ENCODE assay signal across 9 cellular contexts in the genomic region with DNA sequence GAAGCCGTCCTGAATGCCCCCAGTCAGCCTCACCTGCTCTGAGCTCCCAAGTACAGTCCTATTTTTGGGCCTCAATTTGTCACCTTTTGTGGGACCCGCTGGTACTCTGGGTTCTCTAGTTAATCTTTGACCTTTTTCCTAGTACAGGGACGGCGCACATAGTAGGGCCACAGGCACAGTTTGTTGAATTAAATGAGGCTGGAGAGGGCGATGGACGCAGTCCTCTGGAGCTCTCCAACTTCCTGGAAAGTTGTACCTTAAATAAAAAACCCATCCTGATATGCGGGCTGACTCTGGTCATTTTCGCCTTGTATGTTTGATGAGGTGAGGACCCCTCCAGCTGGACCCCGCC. TPM values are rescaled to one million over a fixed set of nuclear protein-coding genes. Genes with fewer than 3 reads are reported as not detected.
DNase-seq lines count a peak whose midpoint lies in the region; ATAC-seq and TF ChIP-seq lines count a peak whose summit lies in the region.
"Had no signal": no experiment of that assay in that cellular context is flagged by ENCODE, and none has a peak within 500 bp of the region (broad histone marks: within the 10 kb centered on the region; RNA-seq: fewer than 3 reads in every experiment).

No MANE protein-coding gene starts in this region.

- H3K27me3 Mint-ChIP-seq in GM23338 (ENCODE audit: insufficient read depth, low read depth, poor library complexity) (peaks cover 68% of the 10 kb centered on the region), T-cell (peaks cover 9 to 31% of the 10 kb centered on the region in 2 donors)

- H3K9me3 ChIP-seq in iPS-20b (ENCODE audit: insufficient read depth, low read depth, low read length), result no peaks in the 10 kb centered on the region
- H3K9me3 ChIP-seq: adrenal gland had no signal

- no peaks in the 10 kb centered on the region for H4K20me1 ChIP-seq in GM23338 (replicated peaks; ENCODE audit: insufficient read depth)

- H3K4me1 Mint-ChIP-seq in GM23338 (peaks cover 36% of the 10 kb centered on the region), T-cell (peaks cover 10 to 23% (median 18%) of the 10 kb centered on the region in 3 donors)
- peaks cover 22% of the 10 kb centered on the region for H3K4me1 Mint-ChIP-seq in stimulated activated effector memory CD8-positive, alpha-beta T cell treated with anti-CD3 and anti-CD28 coated beads, Interleukin-12 subunit alpha, Interleukin-12 subunit beta, amount 100 ng/mL, for 72 hours

- POLR2A ChIA-PET in T-cell (lab: Charles Lee), result no interaction called here

- H3K9me2 ChIP-seq in GM23338 (ENCODE audit: insufficient read depth), result no peaks in the 10 kb centered on the region

- H3K27ac ChIP-seq in GM23338 (ENCODE audit: low read depth), result no peak overlapping the region
- H3K27ac ChIP-seq in iPS-20b (ENCODE audit: low read length), result no peak overlapping the region
- H3K27ac ChIP-seq: adrenal gland had no signal

- peak overlapping the region; percentile 71 for H3K4me3 ChIP-seq in GM23338
- H3K4me3 ChIP-seq in iPS-20b (ENCODE audit: low read length), result peak overlapping the region; percentile 38; the same call in 1 of the 2 replicates

- H3K9me3 Mint-ChIP-seq in GM23338 (peaks cover 3% of the 10 kb centered on the region; the same call in 1 of the 3 replicates), T-cell (no peaks in the 10 kb centered on the region)
- H3K9me3 Mint-ChIP-seq in stimulated activated effector memory CD8-positive, alpha-beta T cell treated with anti-CD3 and anti-CD28 coated beads, Interleukin-12 subunit alpha, Interleukin-12 subunit beta, amount 100 ng/mL, for 72 hours, result no peaks in the 10 kb centered on the region

- H3K4me1 ChIP-seq in GM23338 (ENCODE audit: insufficient read depth), result peaks cover 36% of the 10 kb centered on the region
- peaks cover 12% of the 10 kb centered on the region; the same call in 1 of the 2 replicates for H3K4me1 ChIP-seq in iPS-20b (ENCODE audit: insufficient read depth, low read length)

- DNase-seq in GM23338 (ENCODE audit: low spot score), result no peak
- DNase-seq in T-cell, result no peak
- DNase-seq in stimulated activated effector memory CD8-positive, alpha-beta T cell treated with anti-CD3 and anti-CD28 coated beads, Interleukin-12 subunit alpha, Interleukin-12 subunit beta, amount 100 ng/mL, for 72 hours (ENCODE audit: low spot score in 2 of 2), result no peak
- DNase-seq in cerebellar cortex (ENCODE audit: low spot score), result no peak
- DNase-seq in D341Med (ENCODE audit: low spot score), result no peak
- no peak for DNase-seq in NCI-H526 (lab: John Stamatoyannopoulos, UW)

- H3F3A ChIP-seq in GM23338 (replicated peaks; ENCODE audit: low read depth), result peaks cover 9% of the 10 kb centered on the region; the same call in 1 of the 2 replicates

- H3K27ac Mint-ChIP-seq in GM23338, result no peak overlapping the region
- no peak overlapping the region for H3K27ac Mint-ChIP-seq in T-cell
- H3K27ac Mint-ChIP-seq in stimulated activated effector memory CD8-positive, alpha-beta T cell treated with anti-CD3 and anti-CD28 coated beads, Interleukin-12 subunit alpha, Interleukin-12 subunit beta, amount 100 ng/mL, for 72 hours, result no peak overlapping the region

- no peak for ATAC-seq in GM23338
- no peak for ATAC-seq in T-cell (replicated peaks in 1 of 4)
- no peak for ATAC-seq in stimulated activated effector memory CD8-positive, alpha-beta T cell treated with anti-CD3 and anti-CD28 coated beads, Interleukin-12 subunit alpha, Interleukin-12 subunit beta, amount 100 ng/mL, for 72 hours

- H3K36me3 ChIP-seq in GM23338 (ENCODE audit: insufficient read depth), result no peaks in the 10 kb centered on the region
- no peaks in the 10 kb centered on the region for H3K36me3 ChIP-seq in iPS-20b (ENCODE audit: insufficient read depth, low read depth, low read length)
- H3K36me3 ChIP-seq: adrenal gland had no signal

- H3K9ac ChIP-seq in iPS-20b (ENCODE audit: low read depth, low read length), result no peak overlapping the region

- CTCF ChIA-PET in T-cell (lab: Charles Lee), result no interaction called here

- no peak for TF ChIP-seq CTCF in GM23338 (conservative IDR thresholded peaks at IDR 0.05; ENCODE audit: low read depth in 2 of 2)

- H2AFZ ChIP-seq in GM23338, result peak overlapping the region; percentile 88; the same call in 1 of the 2 replicates

- H3K36me3 Mint-ChIP-seq in GM23338 (ENCODE audit: low read depth) (no peaks in the 10 kb centered on the region), T-cell (no peaks in the 10 kb centered on the region)
- H3K36me3 Mint-ChIP-seq in stimulated activated effector memory CD8-positive, alpha-beta T cell treated with anti-CD3 and anti-CD28 coated beads, Interleukin-12 subunit alpha, Interleukin-12 subunit beta, amount 100 ng/mL, for 72 hours, result no peaks in the 10 kb centered on the region

- H3K79me2 ChIP-seq in GM23338 (replicated peaks; ENCODE audit: insufficient read depth), result no peaks in the 10 kb centered on the region

- H3K4me3 Mint-ChIP-seq in GM23338 (peak overlapping the region; percentile 57), T-cell (peak overlapping the region; percentile 21 to 70 (median 29))
- H3K4me3 Mint-ChIP-seq in stimulated activated effector memory CD8-positive, alpha-beta T cell treated with anti-CD3 and anti-CD28 coated beads, Interleukin-12 subunit alpha, Interleukin-12 subunit beta, amount 100 ng/mL, for 72 hours, result peak overlapping the region; percentile 51

- peak overlapping the region; percentile 90 for H3K4me2 ChIP-seq in GM23338

- H3K27me3 ChIP-seq in GM23338 (ENCODE audit: insufficient read depth) (peaks cover 80% of the 10 kb centered on the region), iPS-20b (ENCODE audit: insufficient read depth, low read length) (peaks cover 89% of the 10 kb centered on the region)
- H3K27me3 ChIP-seq: adrenal gland had no signal

TF ChIP-seq in GM23338, 12 proteins besides CTCF, POLR2A, EP300 and RAD21 (continues in another document):
- TF ChIP-seq ZNF331 (CRISPR knock-in tag; IDR thresholded peaks at IDR 0.05; ENCODE audit: low read depth) (no peak), ZNF114 (CRISPR knock-in tag; IDR thresholded peaks at IDR 0.05) (no peak), NANOG (IDR thresholded peaks at IDR 0.05; ENCODE audit: borderline replicate concordance) (no peak), EZH2phosphoT487 (IDR thresholded peaks at IDR 0.05; ENCODE audit: unreplicated experiment) (no peak)
- TF ChIP-seq, protein P1, sequence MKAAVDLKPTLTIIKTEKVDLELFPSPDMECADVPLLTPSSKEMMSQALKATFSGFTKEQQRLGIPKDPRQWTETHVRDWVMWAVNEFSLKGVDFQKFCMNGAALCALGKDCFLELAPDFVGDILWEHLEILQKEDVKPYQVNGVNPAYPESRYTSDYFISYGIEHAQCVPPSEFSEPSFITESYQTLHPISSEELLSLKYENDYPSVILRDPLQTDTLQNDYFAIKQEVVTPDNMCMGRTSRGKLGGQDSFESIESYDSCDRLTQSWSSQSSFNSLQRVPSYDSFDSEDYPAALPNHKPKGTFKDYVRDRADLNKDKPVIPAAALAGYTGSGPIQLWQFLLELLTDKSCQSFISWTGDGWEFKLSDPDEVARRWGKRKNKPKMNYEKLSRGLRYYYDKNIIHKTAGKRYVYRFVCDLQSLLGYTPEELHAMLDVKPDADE (IDR thresholded peaks at IDR 0.05), result no peak
- TF ChIP-seq, protein P2, sequence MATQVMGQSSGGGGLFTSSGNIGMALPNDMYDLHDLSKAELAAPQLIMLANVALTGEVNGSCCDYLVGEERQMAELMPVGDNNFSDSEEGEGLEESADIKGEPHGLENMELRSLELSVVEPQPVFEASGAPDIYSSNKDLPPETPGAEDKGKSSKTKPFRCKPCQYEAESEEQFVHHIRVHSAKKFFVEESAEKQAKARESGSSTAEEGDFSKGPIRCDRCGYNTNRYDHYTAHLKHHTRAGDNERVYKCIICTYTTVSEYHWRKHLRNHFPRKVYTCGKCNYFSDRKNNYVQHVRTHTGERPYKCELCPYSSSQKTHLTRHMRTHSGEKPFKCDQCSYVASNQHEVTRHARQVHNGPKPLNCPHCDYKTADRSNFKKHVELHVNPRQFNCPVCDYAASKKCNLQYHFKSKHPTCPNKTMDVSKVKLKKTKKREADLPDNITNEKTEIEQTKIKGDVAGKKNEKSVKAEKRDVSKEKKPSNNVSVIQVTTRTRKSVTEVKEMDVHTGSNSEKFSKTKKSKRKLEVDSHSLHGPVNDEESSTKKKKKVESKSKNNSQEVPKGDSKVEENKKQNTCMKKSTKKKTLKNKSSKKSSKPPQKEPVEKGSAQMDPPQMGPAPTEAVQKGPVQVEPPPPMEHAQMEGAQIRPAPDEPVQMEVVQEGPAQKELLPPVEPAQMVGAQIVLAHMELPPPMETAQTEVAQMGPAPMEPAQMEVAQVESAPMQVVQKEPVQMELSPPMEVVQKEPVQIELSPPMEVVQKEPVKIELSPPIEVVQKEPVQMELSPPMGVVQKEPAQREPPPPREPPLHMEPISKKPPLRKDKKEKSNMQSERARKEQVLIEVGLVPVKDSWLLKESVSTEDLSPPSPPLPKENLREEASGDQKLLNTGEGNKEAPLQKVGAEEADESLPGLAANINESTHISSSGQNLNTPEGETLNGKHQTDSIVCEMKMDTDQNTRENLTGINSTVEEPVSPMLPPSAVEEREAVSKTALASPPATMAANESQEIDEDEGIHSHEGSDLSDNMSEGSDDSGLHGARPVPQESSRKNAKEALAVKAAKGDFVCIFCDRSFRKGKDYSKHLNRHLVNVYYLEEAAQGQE (IDR thresholded peaks at IDR 0.05; ENCODE audit: unreplicated experiment), result no peak

RNA-seq across cellular contexts. Expression of a gene that starts 4.8 kb away (rescaled TPM):
- total RNA-seq in GM23338 (2014; rRNA removed; shearing (Covaris generic)), result 0.08 and 0.24 TPM in 2 replicates
- polyA plus RNA-seq in GM23338 (2016; fragmentation: Nextera tagmentation; extraction: Ambion mirVana), result 0.39 and 0.45 TPM in 2 replicates
- under 1 TPM in 1 of 5 donors, not detected in 4; 0.09 TPM for total RNA-seq in T-cell

RNA-seq across cellular contexts. Expression of a gene that starts 5.1 kb away (rescaled TPM):
- total RNA-seq in GM23338 (2014; rRNA removed; shearing (Covaris generic)), result not detected in 2 replicates
- not detected in 2 replicates for polyA plus RNA-seq in GM23338 (2016; fragmentation: Nextera tagmentation; extraction: Ambion mirVana)
- not detected for total RNA-seq in T-cell
- total RNA-seq: adrenal gland, pulmonary artery endothelial cell had no signal
- polyA plus RNA-seq: adrenal gland had no signal

RNA-seq across cellular contexts. Expression of a gene that starts 6.0 kb away (rescaled TPM):
- total RNA-seq in GM23338 (2014; rRNA removed; shearing (Covaris generic)), result 26.2 and 32.6 TPM in 2 replicates
- polyA plus RNA-seq in GM23338 (2016; fragmentation: Nextera tagmentation; extraction: Ambion mirVana), result 108 and 115 TPM in 2 replicates
- total RNA-seq in T-cell, result 10 to 100 TPM in 3 of 5 donors, 1 to 10 TPM in 2; 8.5 to 17.7 (median 17.1) TPM

RNA-seq across cellular contexts. Expression of a gene that starts 8.0 kb away (rescaled TPM):
- not detected in 2 replicates for total RNA-seq in GM23338 (2014; rRNA removed; shearing (Covaris generic))
- polyA plus RNA-seq in GM23338 (2016; fragmentation: Nextera tagmentation; extraction: Ambion mirVana), result 0.68 and 1.1 TPM in 2 replicates
- not detected for total RNA-seq in T-cell
- total RNA-seq: pulmonary artery endothelial cell had no signal

RNA-seq across cellular contexts. Expression of a gene that starts 13.6 kb away (rescaled TPM):
- total RNA-seq in GM23338 (2014; rRNA removed; shearing (Covaris generic)), result 11.3 and 12.5 TPM in 2 replicates
- 9.7 and 9.8 TPM in 2 replicates for polyA plus RNA-seq in GM23338 (2016; fragmentation: Nextera tagmentation; extraction: Ambion mirVana)
- 1 to 10 TPM; 2.9 to 6.8 (median 3.6) TPM for total RNA-seq in T-cell
- total RNA-seq: pulmonary artery endothelial cell had no signal
